8 cellular contexts compared by ENCODE assay signal in genomic region chr6:137641474-137642077, GRCh38.
DNase-seq lines count a peak whose midpoint lies in the region; ATAC-seq and TF ChIP-seq lines count a peak whose summit lies in the region.

No MANE protein-coding gene starts in this region.

- H3K27ac Mint-ChIP-seq in activated B cell treated with CpG ODN at 0.5 μM for 24 hours = no peak overlapping the region

- no peaks in the 10 kb centered on the region for H3K36me3 Mint-ChIP-seq in activated B cell treated with CpG ODN at 0.5 μM for 24 hours (ENCODE audit: low read depth)

- H3K9me3 Mint-ChIP-seq in activated B cell treated with CpG ODN at 0.5 μM for 24 hours = no peaks in the 10 kb centered on the region

- H3K27me3 Mint-ChIP-seq in activated B cell treated with CpG ODN at 0.5 μM for 24 hours = peaks cover 1% of the 10 kb centered on the region

- ATAC-seq in HG02885 (IDR thresholded peaks at IDR 0.05; ENCODE audit: poor library complexity, unreplicated experiment) (peak; percentile 75), activated B cell treated with CpG ODN at 0.5 μM for 24 hours (ENCODE audit: low read depth) (peak; percentile 83), left colon (peak; percentile 99)

- DNase-seq in GM03348 (ENCODE audit: low spot score) = peak; percentile 75
- DNase-seq in NCI-H2171 (lab: John Stamatoyannopoulos, UW) = peak; percentile 63
- DNase-seq in activated B cell treated with CpG ODN at 0.5 μM for 24 hours = peak; percentile 20
- peak; percentile 55 for DNase-seq in central memory CD4-positive, alpha-beta T cell
- peak; percentile 61 to 79 for DNase-seq in left colon
- DNase-seq in stimulated activated CD4-positive, alpha-beta T cell treated with anti-CD3 and anti-CD28 coated beads, Interleukin-4, amount 100 ng/mL, for 4 hours = peak; percentile 43 to 50
- no peak for DNase-seq in coronary artery (ENCODE audit: low spot score)

- POLR2A ChIA-PET in activated B cell treated with CpG ODN at 0.5 μM for 24 hours (lab: Charles Lee) = interaction anchor here (0.7 kb wide), 1 partner anchor 620 kb away, joined by 3 read pairs; no protein-coding TSS in a partner anchor

- intact Hi-C loops in activated B cell treated with CpG ODN at 0.5 μM for 24 hours (cut with micrococcal nuclease) (loop anchor here (1.0 to 10.0 kb wide), 15 partner anchors 144 to 1058 kb away; partner anchors contain the start of genes MAP3K5, PERP and PEX7), left colon (cut with DNase I, micrococcal nuclease) (loop anchor here in 1 of 2 donors (5.0 kb wide), 1 partner anchor 369 kb away; no protein-coding TSS in a partner anchor)

- TF ChIP-seq CTCF in activated B cell treated with CpG ODN at 0.5 μM for 24 hours (IDR thresholded peaks at IDR 0.05) (peak; percentile 58), coronary artery (IDR thresholded peaks at IDR 0.05) (no peak)

- peaks cover 12% of the 10 kb centered on the region for H3K4me1 Mint-ChIP-seq in activated B cell treated with CpG ODN at 0.5 μM for 24 hours

- H3K4me3 ChIP-seq in coronary artery = no peak overlapping the region

- CTCF ChIA-PET in activated B cell treated with CpG ODN at 0.5 μM for 24 hours (lab: Charles Lee) = interaction anchor here (0.5 to 1.5 kb wide), 12 partner anchors 300 to 997 kb away, joined by 3 to 11 read pairs (median 4); no protein-coding TSS in a partner anchor

- no peak overlapping the region for H3K27ac ChIP-seq in coronary artery

- no peak overlapping the region for H3K4me3 Mint-ChIP-seq in activated B cell treated with CpG ODN at 0.5 μM for 24 hours
